30 cellular contexts compared by ENCODE assay signal in genomic region chr2:211495339-211495738, GRCh38.
"Had no signal": no experiment of that assay in that cellular context is flagged by ENCODE, and none has a peak within 500 bp of the region (broad histone marks: within the 10 kb centered on the region; RNA-seq: fewer than 3 reads in every experiment).

No MANE protein-coding gene starts in this region.

- H3K4me3 ChIP-seq: dorsolateral prefrontal cortex, gastroesophageal sphincter, heart left ventricle, hepatocyte, lung, mucosa of descending colon, psoas muscle, sigmoid colon, spleen, testis, tibial artery, upper lobe of left lung had no signal

- H3K27me3 ChIP-seq: dorsolateral prefrontal cortex, foreskin keratinocyte, gastroesophageal sphincter, heart left ventricle, hepatocyte, sigmoid colon, spleen, testis, tibial artery, upper lobe of left lung had no signal

- H3K4me2 ChIP-seq: hepatocyte had no signal

- DNase-seq: dorsolateral prefrontal cortex; effector CD4-positive, alpha-beta T cell; endodermal cell; foreskin keratinocyte; heart left ventricle; kidney; mesenchymal stem cell; mucosa of descending colon; naive B cell; nucleus accumbens; posterior cingulate gyrus; psoas muscle; right cardiac atrium; sigmoid colon; spleen; stimulated activated CD4-positive, alpha-beta T cell treated with anti-CD3 and anti-CD28 coated beads, Interleukin-4, amount 100 ng/mL, for 4 hours; stimulated activated naive CD8-positive, alpha-beta T cell treated with anti-CD3 and anti-CD28 coated beads, Interleukin-15, Interleukin-2, amounts not matched to agents 100 U/mL and 50 U/mL, for 24 hours; substantia nigra; testis; tibial artery; upper lobe of left lung had no signal

- H2AFZ ChIP-seq: hepatocyte had no signal

- H3K9me3 Mint-ChIP-seq: endodermal cell; stimulated activated memory B cell treated with anti-CD40 and anti-IgM and Interleukin-4, amounts not matched to agents 10 μg/mL and 1 μg/mL and 100 μg/mL, for 72 hours had no signal

- H3K4me1 ChIP-seq: foreskin keratinocyte, gastroesophageal sphincter, heart left ventricle, psoas muscle, sigmoid colon, spleen, testis, tibial artery, upper lobe of left lung had no signal

- H3K4me3 Mint-ChIP-seq: endodermal cell; mesothelial cell of epicardium; naive B cell; natural killer cell treated with Interleukin-12 subunit alpha and Interleukin-12 subunit beta and Interleukin-15 and Interleukin-18, amount 100 ng/mL, for 72 hours; stimulated activated memory B cell treated with anti-CD40 and anti-IgM and Interleukin-4, amounts not matched to agents 10 μg/mL and 1 μg/mL and 100 μg/mL, for 72 hours had no signal

- H3K27me3 Mint-ChIP-seq: naive B cell; natural killer cell treated with Interleukin-12 subunit alpha and Interleukin-12 subunit beta and Interleukin-15 and Interleukin-18, amount 100 ng/mL, for 72 hours; stimulated activated memory B cell treated with anti-CD40 and anti-IgM and Interleukin-4, amounts not matched to agents 10 μg/mL and 1 μg/mL and 100 μg/mL, for 72 hours had no signal

- H3K36me3 ChIP-seq: gastroesophageal sphincter, heart left ventricle, sigmoid colon, spleen, tibial artery, upper lobe of left lung had no signal

- H3K27ac ChIP-seq: dorsolateral prefrontal cortex, epithelial cell of prostate, foreskin keratinocyte, gastroesophageal sphincter, heart left ventricle, hepatocyte, psoas muscle, sigmoid colon, spleen, testis, tibial artery, upper lobe of left lung had no signal

- H3K36me3 Mint-ChIP-seq: mesothelial cell of epicardium; naive B cell; natural killer cell treated with Interleukin-12 subunit alpha and Interleukin-12 subunit beta and Interleukin-15 and Interleukin-18, amount 100 ng/mL, for 72 hours; stimulated activated memory B cell treated with anti-CD40 and anti-IgM and Interleukin-4, amounts not matched to agents 10 μg/mL and 1 μg/mL and 100 μg/mL, for 72 hours had no signal

- H3K79me2 ChIP-seq: hepatocyte had no signal

- ATAC-seq: esophagus mucosa; foreskin keratinocyte; gastroesophageal sphincter; heart left ventricle; left lobe of liver; mucosa of descending colon; natural killer cell treated with Interleukin-12 subunit alpha and Interleukin-12 subunit beta and Interleukin-15 and Interleukin-18, amount 100 ng/mL, for 72 hours; psoas muscle; right cardiac atrium; stimulated activated memory B cell treated with anti-CD40 and anti-IgM and Interleukin-4, amounts not matched to agents 10 μg/mL and 1 μg/mL and 100 μg/mL, for 72 hours; stimulated activated naive CD8-positive, alpha-beta T cell treated with anti-CD3 and anti-CD28 coated beads, Interleukin-15, Interleukin-2, amounts not matched to agents 100 U/mL and 50 U/mL, for 24 hours had no signal

- H3K9me3 ChIP-seq: gastroesophageal sphincter, heart left ventricle, mucosa of descending colon, psoas muscle, sigmoid colon, spleen, testis, tibial artery, upper lobe of left lung had no signal

- H3K4me1 Mint-ChIP-seq: endodermal cell; mesothelial cell of epicardium; naive B cell; stimulated activated memory B cell treated with anti-CD40 and anti-IgM and Interleukin-4, amounts not matched to agents 10 μg/mL and 1 μg/mL and 100 μg/mL, for 72 hours had no signal

- H3K27ac Mint-ChIP-seq: endodermal cell; mesothelial cell of epicardium; naive B cell; natural killer cell treated with Interleukin-12 subunit alpha and Interleukin-12 subunit beta and Interleukin-15 and Interleukin-18, amount 100 ng/mL, for 72 hours; stimulated activated memory B cell treated with anti-CD40 and anti-IgM and Interleukin-4, amounts not matched to agents 10 μg/mL and 1 μg/mL and 100 μg/mL, for 72 hours had no signal
